In genomic region chr3:189655617-189656016, GRCh38 we compare ENCODE assay signal across 22 cellular contexts. TPM values are rescaled to one million over a fixed set of nuclear protein-coding genes. Genes with fewer than 3 reads are reported as not detected.
DNase-seq lines count a peak whose midpoint lies in the region; ATAC-seq and TF ChIP-seq lines count a peak whose summit lies in the region.
"Had no signal": no experiment of that assay in that cellular context is flagged by ENCODE, and none has a peak within 500 bp of the region (broad histone marks: within the 10 kb centered on the region; RNA-seq: fewer than 3 reads in every experiment).

No MANE protein-coding gene starts in this region.

- H3K27me3 Mint-ChIP-seq in activated naive CD8-positive, alpha-beta T cell treated with anti-CD3 and anti-CD28 coated beads, Interleukin-2, amount 50 U/mL, for 24 hours, result no peaks in the 10 kb centered on the region
- H3K27me3 Mint-ChIP-seq in activated naive CD8-positive, alpha-beta T cell treated with anti-CD3 and anti-CD28 coated beads for 36 hours, result no peaks in the 10 kb centered on the region
- H3K27me3 Mint-ChIP-seq: activated naive CD8-positive, alpha-beta T cell treated with anti-CD3 and anti-CD28 coated beads, Interleukin-2, amount 10 ng/mL, durations not matched to agents 7 days and 5 days; dendritic cell treated with granulocyte-macrophage colony-stimulating factor and Interleukin-4, amounts not matched to agents 40 ng/mL and 50 ng/mL, for 4 days had no signal

- H3K4me3 ChIP-seq in suprapubic skin (no peak overlapping the region), ovary (no peak overlapping the region)
- H3K4me3 ChIP-seq: SK-N-MC, stomach had no signal

- peak; percentile 82 for ATAC-seq in GM18508 (IDR thresholded peaks at IDR 0.05; ENCODE audit: insufficient read depth, unreplicated experiment)
- peak; percentile 90 for ATAC-seq in HG02610 (IDR thresholded peaks at IDR 0.05; ENCODE audit: unreplicated experiment)
- ATAC-seq in HG03432 (IDR thresholded peaks at IDR 0.05; ENCODE audit: unreplicated experiment), result peak; percentile 72
- no peak for ATAC-seq in activated naive CD8-positive, alpha-beta T cell treated with anti-CD3 and anti-CD28 coated beads, Interleukin-2, amount 50 U/mL, for 24 hours
- ATAC-seq: foreskin keratinocyte; naive thymus-derived CD4-positive, alpha-beta T cell had no signal

- TF ChIP-seq EP300 in suprapubic skin (IDR thresholded peaks at IDR 0.05) (no peak), ovary (IDR thresholded peaks at IDR 0.05) (no peak)

- DNase-seq in SIG-M5 treated with dmso at 0.1 percent for 504 hours (lab: John Stamatoyannopoulos, UW; ENCODE audit: unreplicated experiment), result peak; percentile 83
- DNase-seq in activated naive CD8-positive, alpha-beta T cell treated with anti-CD3 and anti-CD28 coated beads, Interleukin-2, amount 50 U/mL, for 24 hours, result no peak
- DNase-seq in suprapubic skin (ENCODE audit: low spot score in 2 of 2), result no peak
- DNase-seq in ovary, result no peak
- DNase-seq in activated naive CD8-positive, alpha-beta T cell treated with anti-CD3 and anti-CD28 coated beads for 36 hours, result no peak
- DNase-seq: activated CD8-positive, alpha-beta memory T cell treated with anti-CD3 and anti-CD28 coated beads for 24 hours; activated naive CD8-positive, alpha-beta T cell treated with anti-CD3 and anti-CD28 coated beads, Interleukin-2, amount 10 ng/mL, durations not matched to agents 7 days and 5 days; foreskin keratinocyte; HFFc6; kidney glomerular epithelial cell; mesenchymal stem cell; naive thymus-derived CD4-positive, alpha-beta T cell; NCI-H69; stomach; T-helper 9 cell had no signal

- H3K36me3 ChIP-seq in suprapubic skin (no peaks in the 10 kb centered on the region), ovary (no peaks in the 10 kb centered on the region)
- H3K36me3 ChIP-seq: stomach had no signal

- no peak overlapping the region for H3K27ac ChIP-seq in suprapubic skin
- no peak overlapping the region for H3K27ac ChIP-seq in ovary
- H3K27ac ChIP-seq: foreskin keratinocyte, KMS-11, parathyroid adenoma, SK-N-MC, stomach had no signal

- H3K4me1 Mint-ChIP-seq in activated naive CD8-positive, alpha-beta T cell treated with anti-CD3 and anti-CD28 coated beads, Interleukin-2, amount 50 U/mL, for 24 hours, result no peaks in the 10 kb centered on the region
- no peaks in the 10 kb centered on the region for H3K4me1 Mint-ChIP-seq in activated naive CD8-positive, alpha-beta T cell treated with anti-CD3 and anti-CD28 coated beads for 36 hours
- H3K4me1 Mint-ChIP-seq: activated naive CD8-positive, alpha-beta T cell treated with anti-CD3 and anti-CD28 coated beads, Interleukin-2, amount 10 ng/mL, durations not matched to agents 7 days and 5 days; naive thymus-derived CD4-positive, alpha-beta T cell had no signal

- H3K9me3 ChIP-seq in suprapubic skin (no peaks in the 10 kb centered on the region), ovary (no peaks in the 10 kb centered on the region)

- H3K27ac Mint-ChIP-seq in activated naive CD8-positive, alpha-beta T cell treated with anti-CD3 and anti-CD28 coated beads, Interleukin-2, amount 50 U/mL, for 24 hours, result no peak overlapping the region
- H3K27ac Mint-ChIP-seq in activated naive CD8-positive, alpha-beta T cell treated with anti-CD3 and anti-CD28 coated beads for 36 hours, result no peak overlapping the region
- H3K27ac Mint-ChIP-seq: activated naive CD8-positive, alpha-beta T cell treated with anti-CD3 and anti-CD28 coated beads, Interleukin-2, amount 10 ng/mL, durations not matched to agents 7 days and 5 days; dendritic cell treated with granulocyte-macrophage colony-stimulating factor and Interleukin-4, amounts not matched to agents 40 ng/mL and 50 ng/mL, for 4 days; HFFc6; naive thymus-derived CD4-positive, alpha-beta T cell had no signal

- H3K27me3 ChIP-seq in suprapubic skin (no peaks in the 10 kb centered on the region), ovary (no peaks in the 10 kb centered on the region)
- H3K27me3 ChIP-seq: foreskin keratinocyte, stomach had no signal

- peaks cover 21% of the 10 kb centered on the region for H3K9me3 Mint-ChIP-seq in activated naive CD8-positive, alpha-beta T cell treated with anti-CD3 and anti-CD28 coated beads, Interleukin-2, amount 50 U/mL, for 24 hours
- H3K9me3 Mint-ChIP-seq in activated naive CD8-positive, alpha-beta T cell treated with anti-CD3 and anti-CD28 coated beads for 36 hours, result peaks cover 15% of the 10 kb centered on the region
- H3K9me3 Mint-ChIP-seq: dendritic cell treated with granulocyte-macrophage colony-stimulating factor and Interleukin-4, amounts not matched to agents 40 ng/mL and 50 ng/mL, for 4 days had no signal

- TF ChIP-seq POLR2A in suprapubic skin (IDR thresholded peaks at IDR 0.05) (no peak), ovary (IDR thresholded peaks at IDR 0.05) (no peak)

- H3K36me3 Mint-ChIP-seq in activated naive CD8-positive, alpha-beta T cell treated with anti-CD3 and anti-CD28 coated beads, Interleukin-2, amount 50 U/mL, for 24 hours (ENCODE audit: low read depth), result peaks cover 2% of the 10 kb centered on the region
- H3K36me3 Mint-ChIP-seq in activated naive CD8-positive, alpha-beta T cell treated with anti-CD3 and anti-CD28 coated beads for 36 hours, result no peaks in the 10 kb centered on the region
- H3K36me3 Mint-ChIP-seq: activated naive CD8-positive, alpha-beta T cell treated with anti-CD3 and anti-CD28 coated beads, Interleukin-2, amount 10 ng/mL, durations not matched to agents 7 days and 5 days had no signal

- H3K4me1 ChIP-seq in suprapubic skin, result no peaks in the 10 kb centered on the region
- no peaks in the 10 kb centered on the region for H3K4me1 ChIP-seq in ovary (ENCODE audit: insufficient read depth)
- H3K4me1 ChIP-seq: foreskin keratinocyte, parathyroid adenoma, stomach had no signal

- intact Hi-C loops in ovary (cut with DNase I), result no loop called here

- TF ChIP-seq CTCF in suprapubic skin (IDR thresholded peaks at IDR 0.05) (no peak), ovary (IDR thresholded peaks at IDR 0.05) (no peak)

- H3K4me3 Mint-ChIP-seq in activated naive CD8-positive, alpha-beta T cell treated with anti-CD3 and anti-CD28 coated beads, Interleukin-2, amount 50 U/mL, for 24 hours, result no peak overlapping the region
- H3K4me3 Mint-ChIP-seq in activated naive CD8-positive, alpha-beta T cell treated with anti-CD3 and anti-CD28 coated beads for 36 hours, result no peak overlapping the region
- H3K4me3 Mint-ChIP-seq: activated naive CD8-positive, alpha-beta T cell treated with anti-CD3 and anti-CD28 coated beads, Interleukin-2, amount 10 ng/mL, durations not matched to agents 7 days and 5 days; dendritic cell treated with granulocyte-macrophage colony-stimulating factor and Interleukin-4, amounts not matched to agents 40 ng/mL and 50 ng/mL, for 4 days; HFFc6; naive thymus-derived CD4-positive, alpha-beta T cell had no signal

RNA-seq across cellular contexts. Expression of gene TP63, which starts 24.4 kb away (rescaled TPM):
- total RNA-seq in suprapubic skin, result 100 to 1,000 TPM; 302 to 485 (median 319) TPM
- under 1 TPM in 6 of 7 donors, not detected in 1; 0.15 to 0.79 (median 0.33) TPM for total RNA-seq in ovary
- under 1 TPM; 0.15 to 0.19 TPM for polyA plus RNA-seq in ovary
- total RNA-seq in activated naive CD8-positive, alpha-beta T cell treated with anti-CD3 and anti-CD28 coated beads for 36 hours, result not detected
- total RNA-seq: HFFc6 had no signal
- polyA plus RNA-seq: naive thymus-derived CD4-positive, alpha-beta T cell had no signal

Comparison
In these comparisons a context has a peak if more than half of its experiments do, and no peak if none do; other contexts are left out.
1. RNA of gene TP63, which starts 24.4 kb away (total RNA-seq): 302 to 485 TPM in suprapubic skin; 0.15 to 0.79 TPM in ovary and not detected in activated naive CD8-positive, alpha-beta T cell treated with anti-CD3 and anti-CD28 coated beads for 36 hours; every median in the first group is over 100 times any median in the second.